6 cellular contexts compared by ENCODE assay signal in genomic region chr4:62271107-62271506, GRCh38.
"Had no signal": no experiment of that assay in that cellular context is flagged by ENCODE, and none has a peak within 500 bp of the region (broad histone marks: within the 10 kb centered on the region; RNA-seq: fewer than 3 reads in every experiment).

No MANE protein-coding gene starts in this region.

- ATAC-seq: HCT116 had no signal

- H3K4me3 ChIP-seq: GM23248, HAP-1 had no signal

- H3K27ac ChIP-seq: GM23248 had no signal

- DNase-seq: GM23248, GOT3, H7, IMR-90 had no signal

- H3K9me3 ChIP-seq: HAP-1 had no signal
